14 cellular contexts compared by ENCODE assay signal in the genomic region with DNA sequence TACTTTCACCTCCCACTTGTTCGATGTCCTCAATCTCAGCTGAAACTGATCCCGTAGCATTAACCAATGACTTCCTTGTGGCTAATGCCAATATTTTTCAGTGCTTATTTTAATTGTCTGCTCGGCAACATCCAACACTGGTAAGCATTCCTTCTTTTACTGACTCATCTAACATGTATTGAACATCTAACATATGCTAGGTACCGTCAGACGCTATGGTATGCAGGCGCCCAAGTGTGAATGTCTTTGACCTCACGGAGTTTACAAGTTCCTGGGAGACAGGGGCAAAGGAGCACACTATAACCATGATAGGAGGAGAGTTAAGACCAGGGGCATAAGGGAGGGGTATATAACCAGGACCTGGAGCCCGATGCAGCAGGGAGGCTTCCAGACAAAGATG. TPM values are rescaled to one million over a fixed set of nuclear protein-coding genes. Genes with fewer than 3 reads are reported as not detected.
DNase-seq lines count a peak whose midpoint lies in the region; ATAC-seq and TF ChIP-seq lines count a peak whose summit lies in the region.
"Had no signal": no experiment of that assay in that cellular context is flagged by ENCODE, and none has a peak within 500 bp of the region (broad histone marks: within the 10 kb centered on the region; RNA-seq: fewer than 3 reads in every experiment).

No MANE protein-coding gene starts in this region.

- H3K4me1 Mint-ChIP-seq in CD8-positive, alpha-beta memory T cell: peaks cover 40 to 60% (median 48%) of the 10 kb centered on the region in 3 donors
- H3K4me1 Mint-ChIP-seq in IgD-negative memory B cell (peaks cover 16 to 32% (median 29%) of the 10 kb centered on the region in 3 donors), nephron (peaks cover 33% of the 10 kb centered on the region)

- ATAC-seq in HG03521 (IDR thresholded peaks at IDR 0.05; ENCODE audit: unreplicated experiment): no peak
- no peak for ATAC-seq in GM18511 (IDR thresholded peaks at IDR 0.05; ENCODE audit: unreplicated experiment)

- H3K4me3 Mint-ChIP-seq in CD8-positive, alpha-beta memory T cell: peak overlapping the region; percentile 96 to 100 (median 97)
- peak overlapping the region in 3 of 4 donors; percentile 58 to 98 (median 98) for H3K4me3 Mint-ChIP-seq in IgD-negative memory B cell
- peak overlapping the region; percentile 96 to 98 (median 98) for H3K4me3 Mint-ChIP-seq in nephron

- H3K36me3 ChIP-seq in CD8-positive, alpha-beta memory T cell (ENCODE audit: insufficient read depth, low read length): peaks cover 31% of the 10 kb centered on the region
- H3K36me3 ChIP-seq in adipocyte (ENCODE audit: control insufficient read depth, insufficient read depth, low read length, severe bottlenecking): peaks cover 38% of the 10 kb centered on the region

- H3K27ac ChIP-seq in CD8-positive, alpha-beta memory T cell (ENCODE audit: low read depth, low read length): no peak overlapping the region
- H3K27ac ChIP-seq: epithelial cell of prostate had no signal

- H3K4me3 ChIP-seq in CD8-positive, alpha-beta memory T cell (ENCODE audit: low read length): no peak overlapping the region
- peak overlapping the region; percentile 92 for H3K4me3 ChIP-seq in adipocyte (ENCODE audit: low read length)

- H3K36me3 Mint-ChIP-seq in CD8-positive, alpha-beta memory T cell: peaks cover 4 to 64% (median 11%) of the 10 kb centered on the region in 3 donors
- H3K36me3 Mint-ChIP-seq in IgD-negative memory B cell (no peaks in the 10 kb centered on the region), nephron (ENCODE audit: low read depth) (peaks cover 19% of the 10 kb centered on the region)

- CTCF ChIA-PET in CD8-positive, alpha-beta memory T cell (lab: Charles Lee): interaction anchor here (0.9 to 8.6 kb wide), 3 partner anchors 31 to 46 kb away, joined by 3 to 72 read pairs (median 6); no protein-coding TSS in a partner anchor

- no peaks in the 10 kb centered on the region for H3K9me3 ChIP-seq in CD8-positive, alpha-beta memory T cell (ENCODE audit: low read length)
- H3K9me3 ChIP-seq in adipocyte (ENCODE audit: control insufficient read depth, low read length): no peaks in the 10 kb centered on the region

- H3K27ac Mint-ChIP-seq in CD8-positive, alpha-beta memory T cell: peak overlapping the region in 5 of 8 donors; percentile 59 to 99 (median 68)
- H3K27ac Mint-ChIP-seq in IgD-negative memory B cell (peak overlapping the region in 2 of 3 donors; percentile 98 to 100), nephron (no peak overlapping the region)

- POLR2A ChIA-PET in CD8-positive, alpha-beta memory T cell (lab: Charles Lee): interaction anchor here (0.5 kb wide), 1 partner anchor 1011 kb away, joined by 3 read pairs; no protein-coding TSS in a partner anchor

- peaks cover 0 to 9% of the 10 kb centered on the region in 2 donors for H3K27me3 Mint-ChIP-seq in CD8-positive, alpha-beta memory T cell
- H3K27me3 Mint-ChIP-seq in IgD-negative memory B cell (no peaks in the 10 kb centered on the region), nephron (ENCODE audit: low read depth) (peaks cover 7% of the 10 kb centered on the region)

- H3K27me3 ChIP-seq in CD8-positive, alpha-beta memory T cell (ENCODE audit: insufficient read depth, low read length, poor library complexity, severe bottlenecking): no peaks in the 10 kb centered on the region
- H3K27me3 ChIP-seq in adipocyte (replicated peaks; ENCODE audit: control insufficient read depth, insufficient read depth, low read length): no peaks in the 10 kb centered on the region

- H3K9me3 Mint-ChIP-seq in CD8-positive, alpha-beta memory T cell: peaks cover 0 to 4% (median 0%) of the 10 kb centered on the region in 5 donors
- H3K9me3 Mint-ChIP-seq in IgD-negative memory B cell (no peaks in the 10 kb centered on the region), nephron (no peaks in the 10 kb centered on the region)

- DNase-seq in CD8-positive, alpha-beta memory T cell: peak in 1 of 5 donors; percentile 30
- DNase-seq in adipocyte (ENCODE audit: low read depth): no peak
- DNase-seq in activated CD4-positive, CD25-positive, alpha-beta regulatory T cell treated with anti-CD3 and anti-CD28 coated beads, Interleukin-2, amount 50 U/mL, for 72 hours: no peak
- DNase-seq: activated CD8-positive, alpha-beta memory T cell treated with anti-CD3 and anti-CD28 coated beads for 24 hours; DMS53; NCI-H1092; NCI-H526 treated with DMSO at 0.1 percent for 48 hours; stimulated activated CD8-positive, alpha-beta memory T cell treated with anti-CD3 and anti-CD28 coated beads, Interleukin-4, amount 100 ng/mL, for 48 hours had no signal

- H3K4me1 ChIP-seq in CD8-positive, alpha-beta memory T cell (ENCODE audit: insufficient read depth, low read length): peaks cover 41% of the 10 kb centered on the region
- peaks cover 33% of the 10 kb centered on the region for H3K4me1 ChIP-seq in adipocyte (ENCODE audit: control insufficient read depth, insufficient read depth, low read length)

- TF ChIP-seq CTCF in nephron (IDR thresholded peaks at IDR 0.05; ENCODE audit: unreplicated experiment in 3 of 3): no peak

- peak overlapping the region; percentile 94 for H3K9ac ChIP-seq in adipocyte (ENCODE audit: low read length)

RNA-seq across cellular contexts. Expression of a gene that starts 1.7 kb away (rescaled TPM):
- 10 to 100 TPM; 66.1 to 66.5 TPM for total RNA-seq in CD8-positive, alpha-beta memory T cell
- polyA plus RNA-seq in CD8-positive, alpha-beta memory T cell: 76.4 TPM
- polyA plus RNA-seq in IgD-negative memory B cell: 80.6 TPM

RNA-seq across cellular contexts. Expression of a gene that starts 4.3 kb away (rescaled TPM):
- total RNA-seq in CD8-positive, alpha-beta memory T cell: 10 to 100 TPM; 11.1 to 13.0 TPM
- 13.3 TPM for polyA plus RNA-seq in CD8-positive, alpha-beta memory T cell
- polyA plus RNA-seq in IgD-negative memory B cell: 6.1 TPM

RNA-seq across cellular contexts. Expression of a gene that starts 6.9 kb away (rescaled TPM):
- total RNA-seq in CD8-positive, alpha-beta memory T cell: 1 to 10 TPM; 1.5 to 1.7 TPM
- polyA plus RNA-seq in CD8-positive, alpha-beta memory T cell: 2.3 TPM
- 0.28 TPM for polyA plus RNA-seq in IgD-negative memory B cell

RNA-seq across cellular contexts. Expression of a gene that starts 26.3 kb away (rescaled TPM):
- total RNA-seq in CD8-positive, alpha-beta memory T cell: 1 to 10 TPM; 2.9 to 3.1 TPM
- polyA plus RNA-seq in CD8-positive, alpha-beta memory T cell: 18.9 TPM
- 0.19 TPM for polyA plus RNA-seq in IgD-negative memory B cell
- total RNA-seq: SK-MEL-5 had no signal

RNA-seq across cellular contexts. Expression of a gene that starts 28.4 kb away (rescaled TPM):
- 1 to 10 TPM; 7.9 to 8.5 TPM for total RNA-seq in CD8-positive, alpha-beta memory T cell
- polyA plus RNA-seq in CD8-positive, alpha-beta memory T cell: 1.9 TPM
- 3.0 TPM for polyA plus RNA-seq in IgD-negative memory B cell

Comparison
In these comparisons a context has a peak if more than half of its experiments do, and no peak if none do; other contexts are left out.
1. H3K27ac Mint-ChIP-seq: peak in CD8-positive, alpha-beta memory T cell (5 of 8) and IgD-negative memory B cell (2 of 3); none in nephron (0 of 3).
2. Peak in every context shown above with its lines, with median percentiles within 50 percentile points of each other: H3K4me3 Mint-ChIP-seq.